Comparison of ENCODE assay signal across 1 cellular context in genomic region chr19:47483800-47484690, GRCh38.
TF ChIP-seq lines count a peak whose summit lies in the region.

Gene KPTN (minus strand): TSS chr19:47484219. CDS start chr19:47484160, 59 bp downstream.

TF ChIP-seq in HepG2, 621 proteins besides CTCF, POLR2A, EP300 and RAD21 (continued from another document and continues in another):
- TF ChIP-seq STAT6 (CRISPR knock-in tag; IDR thresholded peaks at IDR 0.05; ENCODE audit: borderline replicate concordance) (peak; percentile 59; the same call in 1 of the 2 replicates), POLR2AphosphoS2 (IDR thresholded peaks at IDR 0.05; ENCODE audit: low read depth, low read length) (peak; percentile 55), EZH2 (conservative IDR thresholded peaks at IDR 0.05; ENCODE audit: low read depth, low read length) (no peak), AGO2 (optimal IDR thresholded peaks at IDR 0.05; ENCODE audit: low read depth, low read length) (peak; percentile 84), HNF4A (CRISPR knock-in tag; IDR thresholded peaks at IDR 0.05) (peak; percentile 43; the same call in 1 of the 2 replicates), HDAC1 (CRISPR knock-in tag; IDR thresholded peaks at IDR 0.05) (peak; percentile 69), SPEN (CRISPR knock-in tag; IDR thresholded peaks at IDR 0.05; ENCODE audit: low read depth) (peak; percentile 87), THAP11 (CRISPR knock-in tag; IDR thresholded peaks at IDR 0.05) (peak; percentile 89), FOXM1 (CRISPR knock-in tag; IDR thresholded peaks at IDR 0.05) (no peak), GLI4 (CRISPR knock-in tag; IDR thresholded peaks at IDR 0.05; ENCODE audit: borderline replicate concordance) (no peak), ZNF280D (CRISPR knock-in tag; IDR thresholded peaks at IDR 0.05) (peak; percentile 75), THAP7 (CRISPR knock-in tag; IDR thresholded peaks at IDR 0.05) (no peak), PPARG (CRISPR knock-in tag; conservative IDR thresholded peaks at IDR 0.05) (no peak; the same call in 1 of the 2 replicates), TSC22D2 (CRISPR knock-in tag; IDR thresholded peaks at IDR 0.05; ENCODE audit: borderline replicate concordance) (no peak), E2F5 (CRISPR knock-in tag; conservative IDR thresholded peaks at IDR 0.05) (no peak), MXD4 (CRISPR knock-in tag; IDR thresholded peaks at IDR 0.05) (peak; percentile 43; the same call in 1 of the 2 replicates), MTA3 (CRISPR knock-in tag; IDR thresholded peaks at IDR 0.05) (no peak), ZNF660 (CRISPR knock-in tag; IDR thresholded peaks at IDR 0.05; ENCODE audit: borderline replicate concordance, low read depth) (no peak), REXO4 (CRISPR knock-in tag; IDR thresholded peaks at IDR 0.05; ENCODE audit: borderline replicate concordance) (no peak), ONECUT2 (CRISPR knock-in tag; IDR thresholded peaks at IDR 0.05) (0 out of 2 replicates have a peak, but pooled peaks have one; percentile 17), PREB (CRISPR knock-in tag; IDR thresholded peaks at IDR 0.05) (no peak), ZNF367 (CRISPR knock-in tag; IDR thresholded peaks at IDR 0.05; ENCODE audit: borderline replicate concordance) (peak; percentile 50; the same call in 1 of the 2 replicates), ZNF780A (CRISPR knock-in tag; IDR thresholded peaks at IDR 0.05) (no peak), ELF1 (CRISPR knock-in tag; IDR thresholded peaks at IDR 0.05) (no peak; the same call in 1 of the 2 replicates), IRX3 (CRISPR knock-in tag; IDR thresholded peaks at IDR 0.05; ENCODE audit: borderline replicate concordance, low read depth) (no peak), ZNF772 (CRISPR knock-in tag; IDR thresholded peaks at IDR 0.05) (peak; percentile 62; the same call in 1 of the 2 replicates), ZMAT5 (CRISPR knock-in tag; IDR thresholded peaks at IDR 0.05; ENCODE audit: borderline replicate concordance, low read depth) (no peak), DNMT1 (CRISPR knock-in tag; IDR thresholded peaks at IDR 0.05) (0 out of 2 replicates have a peak, but pooled peaks have one; percentile 59), ZNF616 (CRISPR knock-in tag; IDR thresholded peaks at IDR 0.05; ENCODE audit: low read depth) (no peak), HHEX (CRISPR knock-in tag; IDR thresholded peaks at IDR 0.05) (no peak), ZNF382 (CRISPR knock-in tag; IDR thresholded peaks at IDR 0.05; ENCODE audit: borderline replicate concordance) (no peak), YEATS4 (CRISPR knock-in tag; IDR thresholded peaks at IDR 0.05; ENCODE audit: borderline replicate concordance) (0 out of 2 replicates have a peak, but pooled peaks have one; percentile 53), GTF3A (CRISPR knock-in tag; conservative IDR thresholded peaks at IDR 0.05) (no peak), ZNF691 (CRISPR knock-in tag; IDR thresholded peaks at IDR 0.05; ENCODE audit: borderline replicate concordance, low read depth) (peak; percentile 73; the same call in 1 of the 2 replicates), MAZ (IDR thresholded peaks at IDR 0.05; ENCODE audit: borderline replicate concordance, low read depth, low read length) (peak; percentile 89), MAZ (CRISPR knock-in tag; IDR thresholded peaks at IDR 0.05; ENCODE audit: low read depth) (peak; percentile 81), ARID5B (CRISPR knock-in tag; IDR thresholded peaks at IDR 0.05) (no peak), MATR3 (CRISPR knock-in tag; IDR thresholded peaks at IDR 0.05) (no peak), ZNF512 (CRISPR knock-in tag; IDR thresholded peaks at IDR 0.05) (no peak), ATF2 (CRISPR knock-in tag; IDR thresholded peaks at IDR 0.05) (no peak), FOXK1 (CRISPR knock-in tag; IDR thresholded peaks at IDR 0.05; ENCODE audit: borderline replicate concordance, low read depth) (0 out of 2 replicates have a peak, but pooled peaks have one; percentile 29)
